In the genomic region with DNA sequence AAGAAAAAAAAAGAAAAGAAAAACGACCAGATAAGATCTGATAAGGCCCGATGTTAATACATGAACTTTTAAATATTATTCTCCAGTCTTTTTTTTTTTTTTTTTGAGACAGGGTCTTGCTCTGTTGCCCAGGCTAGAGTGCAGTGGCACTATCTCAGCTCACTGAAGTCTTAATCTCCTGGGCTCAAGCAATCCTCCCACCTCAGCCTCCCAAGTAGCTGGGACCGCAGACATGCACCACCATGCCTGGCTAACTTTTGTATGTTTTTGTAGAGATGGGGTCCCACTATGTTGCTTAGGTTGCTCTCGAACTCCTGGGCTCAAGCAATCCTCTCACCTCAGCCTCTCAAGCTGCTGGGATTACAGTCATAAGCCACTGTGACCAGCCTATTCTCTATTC, we compare ENCODE assay signal across 10 cellular contexts. TPM values are rescaled to one million over a fixed set of nuclear protein-coding genes. Genes with fewer than 3 reads are reported as not detected.
"Had no signal": no experiment of that assay in that cellular context is flagged by ENCODE, and none has a peak within 500 bp of the region (broad histone marks: within the 10 kb centered on the region; RNA-seq: fewer than 3 reads in every experiment).

No MANE protein-coding gene starts in this region.

- ATAC-seq: HCT116 had no signal

- H3K36me3 ChIP-seq: HAP-1 had no signal

- H3K4me3 Mint-ChIP-seq: GM23338, HFFc6 had no signal

- H3K27ac Mint-ChIP-seq: GM23338, HFFc6 had no signal

- H3K4me3 ChIP-seq: GM23338, HAP-1 had no signal

- H3K9me3 Mint-ChIP-seq: GM23338, HFFc6 had no signal

- H3K9me3 ChIP-seq: HAP-1 had no signal

- H3K27ac ChIP-seq: HL-60 had no signal

- FAIRE-seq: H1 had no signal

- H3K4me1 ChIP-seq: HAP-1 had no signal

- DNase-seq: HFFc6, IMR-90, KBM-7 had no signal

RNA-seq across cellular contexts. Expression of a gene that starts 1.6 kb away (rescaled TPM):
- total RNA-seq: GM23338, H1, H7, HFFc6, HT1080, IMR-90 had no signal
- polyA plus RNA-seq: H1, IMR-90 had no signal

RNA-seq across cellular contexts. Expression of a gene that starts 1.7 kb away (rescaled TPM):
- total RNA-seq: H1, H7, HFFc6, HT1080, IMR-90 had no signal
- polyA plus RNA-seq: H1, IMR-90 had no signal
